ENCODE assay signal across 1 cellular context in the genomic region with DNA sequence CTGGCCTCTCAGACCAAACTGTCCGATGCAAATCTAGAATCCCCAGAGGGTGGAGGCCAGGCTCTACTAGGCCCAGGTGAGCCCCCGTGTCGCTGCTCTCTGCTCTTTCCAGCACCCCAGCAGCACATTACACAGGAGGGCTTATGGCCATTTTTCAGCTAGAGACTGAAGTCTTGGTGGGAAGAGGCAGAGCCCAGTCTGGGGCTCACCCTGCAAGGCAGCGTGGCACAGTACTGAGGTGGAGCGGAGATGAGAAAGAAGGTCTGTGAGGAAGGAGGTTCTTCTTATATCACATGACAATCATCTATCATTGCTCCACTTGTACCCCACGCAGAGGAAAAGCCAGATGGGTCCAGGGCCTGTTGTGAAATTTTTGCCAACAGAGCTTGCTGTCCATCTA.
TF ChIP-seq lines count a peak whose summit lies in the region.

No MANE protein-coding gene starts in this region.

TF ChIP-seq in HepG2, 621 proteins besides CTCF, POLR2A, EP300 and RAD21:
- TF ChIP-seq ZNF75D (CRISPR knock-in tag; IDR thresholded peaks at IDR 0.05; ENCODE audit: borderline replicate concordance): no peak
- TF ChIP-seq, protein P1, sequence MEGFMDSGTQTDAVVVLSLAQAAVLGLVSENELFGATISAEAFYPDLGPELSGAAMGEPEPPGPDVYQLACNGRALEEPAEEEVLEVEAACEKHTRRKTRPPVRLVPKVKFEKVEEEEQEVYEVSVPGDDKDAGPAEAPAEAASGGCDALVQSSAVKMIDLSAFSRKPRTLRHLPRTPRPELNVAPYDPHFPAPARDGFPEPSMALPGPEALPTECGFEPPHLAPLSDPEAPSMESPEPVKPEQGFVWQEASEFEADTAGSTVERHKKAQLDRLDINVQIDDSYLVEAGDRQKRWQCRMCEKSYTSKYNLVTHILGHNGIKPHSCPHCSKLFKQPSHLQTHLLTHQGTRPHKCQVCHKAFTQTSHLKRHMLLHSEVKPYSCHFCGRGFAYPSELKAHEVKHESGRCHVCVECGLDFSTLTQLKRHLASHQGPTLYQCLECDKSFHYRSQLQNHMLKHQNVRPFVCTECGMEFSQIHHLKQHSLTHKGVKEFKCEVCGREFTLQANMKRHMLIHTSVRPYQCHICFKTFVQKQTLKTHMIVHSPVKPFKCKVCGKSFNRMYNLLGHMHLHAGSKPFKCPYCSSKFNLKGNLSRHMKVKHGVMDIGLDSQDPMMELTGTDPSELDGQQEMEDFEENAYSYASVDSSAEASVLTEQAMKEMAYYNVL (CRISPR knock-in tag; IDR thresholded peaks at IDR 0.05; ENCODE audit: borderline replicate concordance): no peak
- TF ChIP-seq ZNF567 (CRISPR knock-in tag; IDR thresholded peaks at IDR 0.05; ENCODE audit: borderline replicate concordance): no peak
- TF ChIP-seq ZSCAN22 (CRISPR knock-in tag; IDR thresholded peaks at IDR 0.05): no peak
- TF ChIP-seq ZNF10 (CRISPR knock-in tag; IDR thresholded peaks at IDR 0.05; ENCODE audit: borderline replicate concordance, low read depth): no peak
- TF ChIP-seq TMF1 (CRISPR knock-in tag; IDR thresholded peaks at IDR 0.05; ENCODE audit: low read depth): no peak
- TF ChIP-seq, protein P2, sequence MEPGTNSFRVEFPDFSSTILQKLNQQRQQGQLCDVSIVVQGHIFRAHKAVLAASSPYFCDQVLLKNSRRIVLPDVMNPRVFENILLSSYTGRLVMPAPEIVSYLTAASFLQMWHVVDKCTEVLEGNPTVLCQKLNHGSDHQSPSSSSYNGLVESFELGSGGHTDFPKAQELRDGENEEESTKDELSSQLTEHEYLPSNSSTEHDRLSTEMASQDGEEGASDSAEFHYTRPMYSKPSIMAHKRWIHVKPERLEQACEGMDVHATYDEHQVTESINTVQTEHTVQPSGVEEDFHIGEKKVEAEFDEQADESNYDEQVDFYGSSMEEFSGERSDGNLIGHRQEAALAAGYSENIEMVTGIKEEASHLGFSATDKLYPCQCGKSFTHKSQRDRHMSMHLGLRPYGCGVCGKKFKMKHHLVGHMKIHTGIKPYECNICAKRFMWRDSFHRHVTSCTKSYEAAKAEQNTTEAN (CRISPR knock-in tag; conservative IDR thresholded peaks at IDR 0.05): no peak
- no peak for TF ChIP-seq ZSCAN21 (CRISPR knock-in tag; IDR thresholded peaks at IDR 0.05; ENCODE audit: borderline replicate concordance)
- no peak for TF ChIP-seq BHLHE40 (IDR thresholded peaks at IDR 0.05; ENCODE audit: low read length)
- TF ChIP-seq RBM22 (optimal IDR thresholded peaks at IDR 0.05; ENCODE audit: low read length): no peak
- no peak for TF ChIP-seq ELF1 (CRISPR knock-in tag; IDR thresholded peaks at IDR 0.05)
- TF ChIP-seq TGIF2 (CRISPR knock-in tag; IDR thresholded peaks at IDR 0.05): no peak
- TF ChIP-seq FOXA3 (CRISPR knock-in tag; IDR thresholded peaks at IDR 0.05): no peak
- no peak for TF ChIP-seq ZNF720 (CRISPR knock-in tag; IDR thresholded peaks at IDR 0.05)
- no peak for TF ChIP-seq ZFAT (CRISPR knock-in tag; conservative IDR thresholded peaks at IDR 0.05)
- no peak for TF ChIP-seq BCL6 (CRISPR knock-in tag; IDR thresholded peaks at IDR 0.05)
- no peak for TF ChIP-seq NKX3-1 (CRISPR knock-in tag; IDR thresholded peaks at IDR 0.05)
